ENCODE assay signal across 19 cellular contexts in the genomic region with DNA sequence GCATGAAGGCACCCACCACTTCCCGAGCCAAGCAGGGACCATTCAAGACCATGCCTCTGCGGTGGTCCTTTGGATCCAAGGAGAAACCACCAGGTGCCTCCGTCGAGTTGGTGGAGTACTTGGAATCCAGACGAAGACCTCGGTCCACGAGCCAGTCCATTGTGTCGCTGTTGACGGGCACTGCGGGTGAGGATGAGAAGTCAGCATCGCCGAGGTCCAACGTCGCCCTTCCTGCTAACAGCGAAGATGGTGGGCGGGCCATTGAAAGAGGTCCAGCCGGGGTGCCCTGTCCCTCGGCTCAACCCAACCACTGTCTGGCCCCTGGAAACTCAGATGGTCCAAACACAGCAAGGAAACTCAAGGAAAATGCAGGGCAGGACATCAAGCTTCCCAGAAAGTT.
DNase-seq lines count a peak whose midpoint lies in the region; ATAC-seq and TF ChIP-seq lines count a peak whose summit lies in the region.
"Had no signal": no experiment of that assay in that cellular context is flagged by ENCODE, and none has a peak within 500 bp of the region (broad histone marks: within the 10 kb centered on the region; RNA-seq: fewer than 3 reads in every experiment).

No MANE protein-coding gene starts in this region.

- peak overlapping the region; percentile 84 for H2BK15ac ChIP-seq in neuronal stem cell (ENCODE audit: low read length)

- no TSS peak for BruUV-seq in MCF 10A (replicated peaks; lab: Mats Ljungman, UMichigan)

- H2AK5ac ChIP-seq in neuronal stem cell (ENCODE audit: low read depth, low read length) = peak overlapping the region; percentile 86

- POLR2A ChIA-PET in MCF 10A (lab: Yijun Ruan, JAX) = interaction anchor here (1.2 kb wide), 1 partner anchor 9 kb away, joined by 3 read pairs; no protein-coding TSS in a partner anchor

- no peak for TF ChIP-seq CTCF in MCF 10A (IDR thresholded peaks at IDR 0.05; ENCODE audit: unreplicated experiment)

- H3K4me3 ChIP-seq in neuronal stem cell (ENCODE audit: low read length in 2 of 2) = no peak overlapping the region
- H3K4me3 ChIP-seq: BLaER1 had no signal

- no peaks in the 10 kb centered on the region for H3K9me3 Mint-ChIP-seq in MCF 10A (ENCODE audit: unreplicated experiment)
- H3K9me3 Mint-ChIP-seq: CD4-positive, alpha-beta memory T cell; CD8-positive, alpha-beta memory T cell had no signal

- intact Hi-C loops in left colon (cut with DNase I, micrococcal nuclease) = no loop called here
- intact Hi-C loops in posterior vena cava (cut with DNase I) = no loop called here
- intact Hi-C loops in MCF 10A (cut with micrococcal nuclease) = no loop called here

- H2BK5ac ChIP-seq in neuronal stem cell (ENCODE audit: low read length) = peak overlapping the region; percentile 15

- DNase-seq in left colon (no peak), neuronal stem cell (ENCODE audit: low spot score) (no peak), posterior vena cava (ENCODE audit: low spot score) (peak; percentile 74), GM19238 (ENCODE audit: insufficient read length, low spot score) (no peak), hippocampal formation (lab: John Stamatoyannopoulos, UW) (no peak), MCF 10A (ENCODE audit: unreplicated experiment) (no peak)
- DNase-seq: 8988T; ACHN; BE2C; C1 segment of cervical spinal cord; Calu3; CD4-positive, alpha-beta memory T cell; CD4-positive, CD25-positive, alpha-beta regulatory T cell; CD8-positive, alpha-beta memory T cell; COR-L47; DMS79 treated with DMSO at 0.1 percent for 48 hours; GF-D8 had no signal

- no peak overlapping the region for H3K18ac ChIP-seq in neuronal stem cell (ENCODE audit: low read length)

- no peak overlapping the region for H3K4me2 ChIP-seq in neuronal stem cell (ENCODE audit: insufficient read depth, low read length, poor library complexity, severe bottlenecking)
- H3K4me2 ChIP-seq: BLaER1 had no signal

- H3K23ac ChIP-seq in neuronal stem cell (ENCODE audit: low read depth, low read length, poor library complexity) = no peak overlapping the region

- H3K9ac ChIP-seq in neuronal stem cell (ENCODE audit: low read depth, low read length, poor library complexity) = no peak overlapping the region
- H3K9ac ChIP-seq: BLaER1 had no signal

- no peaks in the 10 kb centered on the region for H3K27me3 ChIP-seq in neuronal stem cell (ENCODE audit: control insufficient read depth in 3 of 3, insufficient read depth in 3 of 3, low read depth in 1 of 3, low read length in 3 of 3)
- H3K27me3 ChIP-seq: BE2C, BLaER1 had no signal

- no peaks in the 10 kb centered on the region for H3K9me3 ChIP-seq in neuronal stem cell (replicated peaks in 1 of 2; ENCODE audit: control insufficient read depth in 2 of 2, insufficient read depth in 1 of 2, low read depth in 1 of 2, low read length in 2 of 2)
- H3K9me3 ChIP-seq: BE2C had no signal

- no peaks in the 10 kb centered on the region for H3K79me1 ChIP-seq in neuronal stem cell (ENCODE audit: low read depth, low read length)

- H4K91ac ChIP-seq in neuronal stem cell (ENCODE audit: low read depth, low read length, poor library complexity) = no peak overlapping the region

- peak overlapping the region; percentile 59 for H2BK12ac ChIP-seq in neuronal stem cell (ENCODE audit: low read length)

- H3K36me3 ChIP-seq in neuronal stem cell (replicated peaks in 1 of 2; ENCODE audit: control insufficient read depth in 2 of 2, insufficient read depth in 2 of 2, low read length in 2 of 2) = no peaks in the 10 kb centered on the region
- H3K36me3 ChIP-seq: BE2C had no signal

- H3K4ac ChIP-seq in neuronal stem cell (ENCODE audit: low read length) = no peak overlapping the region

- peaks cover 7% of the 10 kb centered on the region for H3K4me1 Mint-ChIP-seq in MCF 10A (ENCODE audit: insufficient read depth, unreplicated experiment)
- H3K4me1 Mint-ChIP-seq: CD4-positive, CD25-positive, alpha-beta regulatory T cell; CD8-positive, alpha-beta memory T cell had no signal

- no peak overlapping the region for H3K4me3 Mint-ChIP-seq in MCF 10A (ENCODE audit: unreplicated experiment)
- H3K4me3 Mint-ChIP-seq: CD14-positive monocyte; CD4-positive, alpha-beta memory T cell; CD4-positive, CD25-positive, alpha-beta regulatory T cell; CD8-positive, alpha-beta memory T cell had no signal

- no peak overlapping the region for H2AFZ ChIP-seq in neuronal stem cell (ENCODE audit: low read length)

- peaks cover 10% of the 10 kb centered on the region for H3K36me3 Mint-ChIP-seq in MCF 10A (ENCODE audit: insufficient read depth, unreplicated experiment)
- H3K36me3 Mint-ChIP-seq: CD14-positive monocyte; CD4-positive, alpha-beta memory T cell; CD4-positive, CD25-positive, alpha-beta regulatory T cell; CD8-positive, alpha-beta memory T cell had no signal

- no CpG with 5 or more reads among the region's 18 CpGs for WGBS in neuronal stem cell (ENCODE audit: extremely low coverage in 2 of 2, insufficient read length in 2 of 2, insufficient replicate concordance in 1 of 2), 2 donors

- H2BK120ac ChIP-seq in neuronal stem cell (ENCODE audit: low read depth, low read length) = no peak overlapping the region

- no peak overlapping the region for H3K14ac ChIP-seq in neuronal stem cell (ENCODE audit: low read length)

- no peak overlapping the region for H4K8ac ChIP-seq in neuronal stem cell (ENCODE audit: low read depth, low read length)

- H3K27ac Mint-ChIP-seq in MCF 10A (ENCODE audit: low read depth, unreplicated experiment) = no peak overlapping the region
- H3K27ac Mint-ChIP-seq: CD14-positive monocyte; CD4-positive, alpha-beta memory T cell; CD4-positive, CD25-positive, alpha-beta regulatory T cell; CD8-positive, alpha-beta memory T cell had no signal

- no peaks in the 10 kb centered on the region for H3K27me3 Mint-ChIP-seq in MCF 10A (ENCODE audit: insufficient read depth, unreplicated experiment)

- H3K27ac ChIP-seq in neuronal stem cell (replicated peaks; ENCODE audit: low read length) = no peak overlapping the region
- H3K27ac ChIP-seq: BLaER1 had no signal

- H3K4me1 ChIP-seq in neuronal stem cell (ENCODE audit: control insufficient read depth in 2 of 2, insufficient read depth in 1 of 2, low read depth in 1 of 2, low read length in 2 of 2) = peaks cover 0 to 10% of the 10 kb centered on the region in 2 donors
- H3K4me1 ChIP-seq: BE2C had no signal

- CTCF ChIA-PET in MCF 10A (lab: Yijun Ruan, JAX) = interaction anchor here (0.5 to 5.7 kb wide), 22 partner anchors 8 to 532 kb away, joined by 3 to 45 read pairs (median 4); no protein-coding TSS in a partner anchor

- peak; percentile 5 for ATAC-seq in left colon
